9 cellular contexts compared by ENCODE assay signal in genomic region chr12:92297932-92298681, GRCh38.
DNase-seq lines count a peak whose midpoint lies in the region; ATAC-seq, FAIRE-seq and TF ChIP-seq lines count a peak whose summit lies in the region.
"Had no signal": no experiment of that assay in that cellular context is flagged by ENCODE, and none has a peak within 500 bp of the region (broad histone marks: within the 10 kb centered on the region; RNA-seq: fewer than 3 reads in every experiment).

No MANE protein-coding gene starts in this region.

- peaks cover 3% of the 10 kb centered on the region for H3K9me3 Mint-ChIP-seq in activated naive CD4-positive, alpha-beta T cell treated with anti-CD3 and anti-CD28 coated beads, Interleukin-2, amount 50 U/mL, for 24 hours

- no peak for DNase-seq in activated naive CD4-positive, alpha-beta T cell treated with anti-CD3 and anti-CD28 coated beads, Interleukin-2, amount 50 U/mL, for 16 hours
- no peak for DNase-seq in T-helper 17 cell
- no peak for DNase-seq in left ventricle myocardium inferior
- no peak for DNase-seq in upper lobe of right lung
- DNase-seq in RCC 7860 (ENCODE audit: low spot score): no peak
- no peak for DNase-seq in hippocampal formation (lab: John Stamatoyannopoulos, UW)

- intact Hi-C loops in left ventricle myocardium inferior (cut with micrococcal nuclease): no loop called here
- intact Hi-C loops in upper lobe of right lung (cut with DNase I): no loop called here

- peak overlapping the region; percentile 92 for H3K27ac Mint-ChIP-seq in activated naive CD4-positive, alpha-beta T cell treated with anti-CD3 and anti-CD28 coated beads, Interleukin-2, amount 50 U/mL, for 24 hours
- peak overlapping the region; percentile 74 for H3K27ac Mint-ChIP-seq in T-helper 17 cell

- H3K9me3 ChIP-seq in T-helper 17 cell (ENCODE audit: control insufficient read depth, low read length, poor library complexity, severe bottlenecking) (no peaks in the 10 kb centered on the region), left ventricle myocardium inferior (replicated peaks) (no peaks in the 10 kb centered on the region), upper lobe of right lung (no peaks in the 10 kb centered on the region)

- no peaks in the 10 kb centered on the region for H3K36me3 Mint-ChIP-seq in activated naive CD4-positive, alpha-beta T cell treated with anti-CD3 and anti-CD28 coated beads, Interleukin-2, amount 50 U/mL, for 24 hours
- no peaks in the 10 kb centered on the region for H3K36me3 Mint-ChIP-seq in T-helper 17 cell (ENCODE audit: low read depth)

- H3K4me3 Mint-ChIP-seq in activated naive CD4-positive, alpha-beta T cell treated with anti-CD3 and anti-CD28 coated beads, Interleukin-2, amount 50 U/mL, for 24 hours: peak overlapping the region; percentile 71
- H3K4me3 Mint-ChIP-seq in T-helper 17 cell: no peak overlapping the region

- TF ChIP-seq CTCF in left ventricle myocardium inferior (IDR thresholded peaks at IDR 0.05; ENCODE audit: borderline replicate concordance): no peak
- TF ChIP-seq CTCF in upper lobe of right lung (IDR thresholded peaks at IDR 0.05): no peak

- H3K4me3 ChIP-seq in left ventricle myocardium inferior (no peak overlapping the region), upper lobe of right lung (no peak overlapping the region)

- H3K27me3 ChIP-seq in left ventricle myocardium inferior (ENCODE audit: low read depth): no peaks in the 10 kb centered on the region
- H3K27me3 ChIP-seq in upper lobe of right lung: no peaks in the 10 kb centered on the region

- peak; percentile 73 for ATAC-seq in T-helper 17 cell
- peak; percentile 34 for ATAC-seq in upper lobe of right lung
- ATAC-seq in GM18505 (IDR thresholded peaks at IDR 0.05; ENCODE audit: unreplicated experiment): no peak

- peaks cover 23% of the 10 kb centered on the region for H3K4me1 Mint-ChIP-seq in activated naive CD4-positive, alpha-beta T cell treated with anti-CD3 and anti-CD28 coated beads, Interleukin-2, amount 50 U/mL, for 24 hours
- peaks cover 9% of the 10 kb centered on the region for H3K4me1 Mint-ChIP-seq in T-helper 17 cell

- no peaks in the 10 kb centered on the region for H3K36me3 ChIP-seq in left ventricle myocardium inferior
- H3K36me3 ChIP-seq in upper lobe of right lung: no peaks in the 10 kb centered on the region

- H3K4me1 ChIP-seq in left ventricle myocardium inferior (peaks cover 13% of the 10 kb centered on the region), upper lobe of right lung (peaks cover 10% of the 10 kb centered on the region)

- H3K27ac ChIP-seq in left ventricle myocardium inferior (replicated peaks) (peak overlapping the region; percentile 75), upper lobe of right lung (no peak overlapping the region)
- H3K27ac ChIP-seq: HL-60 had no signal

- H3K27me3 Mint-ChIP-seq in activated naive CD4-positive, alpha-beta T cell treated with anti-CD3 and anti-CD28 coated beads, Interleukin-2, amount 50 U/mL, for 24 hours: no peaks in the 10 kb centered on the region
- H3K27me3 Mint-ChIP-seq in T-helper 17 cell: no peaks in the 10 kb centered on the region

- TF ChIP-seq POLR2A in GM18505 (IDR thresholded peaks at IDR 0.05; ENCODE audit: borderline replicate concordance, extremely low read depth, insufficient read depth, insufficient read length): no peak

- no peak for FAIRE-seq in RCC 7860 (lab: Jason Lieb, UNC)
